ENCODE assay signal across 26 cellular contexts in the genomic region with DNA sequence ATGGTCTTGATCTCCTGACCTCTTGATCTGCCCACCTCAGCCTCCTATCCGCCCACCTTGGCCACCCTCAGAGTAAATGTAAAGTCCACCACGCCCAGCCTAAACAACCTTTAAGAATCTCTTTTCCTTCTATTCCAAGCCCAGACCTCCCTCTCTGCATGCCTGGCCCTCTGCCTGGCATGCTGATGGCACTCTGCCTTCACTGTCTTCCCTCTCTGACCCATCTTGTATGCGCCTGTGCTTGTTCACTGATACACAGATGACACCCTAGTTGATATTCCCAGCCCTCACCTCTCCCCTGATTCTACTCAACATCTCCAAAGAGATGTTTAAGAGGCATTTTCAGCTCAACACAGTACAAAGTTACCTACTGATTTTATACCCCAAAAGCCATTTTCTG.
"Had no signal": no experiment of that assay in that cellular context is flagged by ENCODE, and none has a peak within 500 bp of the region (broad histone marks: within the 10 kb centered on the region; RNA-seq: fewer than 3 reads in every experiment).

No MANE protein-coding gene starts in this region.

- H3K4me1 ChIP-seq: esophagus squamous epithelium, gastrocnemius medialis, heart right ventricle, left lung, lower lobe of right lung had no signal

- H3K27me3 ChIP-seq: esophagus squamous epithelium had no signal

- H3K9me3 ChIP-seq: esophagus squamous epithelium, gastrocnemius medialis, heart right ventricle, left lung, lower lobe of right lung had no signal

- FAIRE-seq: endometrium, islet of Langerhans, keratinocyte had no signal

- H3K27ac ChIP-seq: epithelial cell of prostate, esophagus squamous epithelium, gastrocnemius medialis, heart right ventricle, left lung, lower lobe of right lung had no signal

- H3K36me3 ChIP-seq: esophagus squamous epithelium, gastrocnemius medialis, heart right ventricle, left lung, lower lobe of right lung had no signal

- ATAC-seq: effector memory CD8-positive, alpha-beta T cell; esophagus mucosa; gastrocnemius medialis; heart right ventricle; left cardiac atrium; left lung; left ventricle myocardium superior; lower lobe of right lung; naive thymus-derived CD4-positive, alpha-beta T cell; natural killer cell had no signal

- DNase-seq: cortex of kidney; effector CD8-positive, alpha-beta T cell; effector memory CD8-positive, alpha-beta T cell; endodermal cell; erythroblast; esophagus squamous epithelium; foreskin fibroblast; foreskin melanocyte; gastrocnemius medialis; glutamatergic neuron; head of caudate nucleus; heart right ventricle; hippocampal formation; left cardiac atrium; left lung; left ventricle myocardium superior; lower lobe of right lung; mesenchymal stem cell; midbrain; naive thymus-derived CD4-positive, alpha-beta T cell; natural killer cell had no signal

- H3K4me3 ChIP-seq: esophagus squamous epithelium, gastrocnemius medialis, heart right ventricle, left lung, lower lobe of right lung had no signal
